Comparison of ENCODE assay signal across 1 cellular context in the genomic region with DNA sequence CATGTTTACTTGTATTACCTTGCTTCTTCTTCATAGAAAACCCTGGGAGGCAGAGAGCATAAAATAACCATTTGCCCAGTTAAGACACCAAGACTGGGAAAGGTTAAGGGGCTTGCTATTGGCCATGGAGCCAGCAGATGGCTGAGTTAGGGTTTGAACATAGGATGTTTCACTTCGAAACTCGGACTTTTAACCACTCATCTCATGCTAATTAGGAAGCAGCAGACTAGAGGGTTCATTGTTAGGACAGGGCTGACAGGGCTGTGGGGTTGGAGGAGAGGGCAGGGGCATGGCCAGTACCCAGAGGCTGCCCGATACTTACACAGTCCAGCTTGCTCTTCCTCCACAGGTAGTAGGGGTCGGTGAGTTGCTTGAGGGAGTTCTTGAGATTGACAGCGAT.
TF ChIP-seq lines count a peak whose summit lies in the region.

No MANE protein-coding gene starts in this region.

TF ChIP-seq in A549, 52 proteins besides CTCF, POLR2A, EP300 and RAD21:
- no peak for TF ChIP-seq GATA3 (IDR thresholded peaks at IDR 0.05; ENCODE audit: borderline replicate concordance)
- no peak for TF ChIP-seq FOSL2 (IDR thresholded peaks at IDR 0.05)
- no peak for TF ChIP-seq FOSL2 (CRISPR knock-in tag; IDR thresholded peaks at IDR 0.05)
- no peak for TF ChIP-seq CEBPB (IDR thresholded peaks at IDR 0.05)
- TF ChIP-seq MAFK (IDR thresholded peaks at IDR 0.05; ENCODE audit: partially characterized antibody): no peak
- no peak for TF ChIP-seq RCOR1 (IDR thresholded peaks at IDR 0.05; ENCODE audit: low read depth, low read length)
- TF ChIP-seq HEYL (CRISPR knock-in tag; IDR thresholded peaks at IDR 0.05): no peak
- TF ChIP-seq, protein P1, sequence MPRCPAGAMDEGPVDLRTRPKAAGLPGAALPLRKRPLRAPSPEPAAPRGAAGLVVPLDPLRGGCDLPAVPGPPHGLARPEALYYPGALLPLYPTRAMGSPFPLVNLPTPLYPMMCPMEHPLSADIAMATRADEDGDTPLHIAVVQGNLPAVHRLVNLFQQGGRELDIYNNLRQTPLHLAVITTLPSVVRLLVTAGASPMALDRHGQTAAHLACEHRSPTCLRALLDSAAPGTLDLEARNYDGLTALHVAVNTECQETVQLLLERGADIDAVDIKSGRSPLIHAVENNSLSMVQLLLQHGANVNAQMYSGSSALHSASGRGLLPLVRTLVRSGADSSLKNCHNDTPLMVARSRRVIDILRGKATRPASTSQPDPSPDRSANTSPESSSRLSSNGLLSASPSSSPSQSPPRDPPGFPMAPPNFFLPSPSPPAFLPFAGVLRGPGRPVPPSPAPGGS (IDR thresholded peaks at IDR 0.05): no peak
- no peak for TF ChIP-seq NR3C1 (IDR thresholded peaks at IDR 0.05)
- TF ChIP-seq ESRRA (IDR thresholded peaks at IDR 0.05; ENCODE audit: borderline replicate concordance, low read length): no peak
- TF ChIP-seq POLR2AphosphoS2 (conservative IDR thresholded peaks at IDR 0.05; ENCODE audit: low read length): no peak
- TF ChIP-seq, protein P2, sequence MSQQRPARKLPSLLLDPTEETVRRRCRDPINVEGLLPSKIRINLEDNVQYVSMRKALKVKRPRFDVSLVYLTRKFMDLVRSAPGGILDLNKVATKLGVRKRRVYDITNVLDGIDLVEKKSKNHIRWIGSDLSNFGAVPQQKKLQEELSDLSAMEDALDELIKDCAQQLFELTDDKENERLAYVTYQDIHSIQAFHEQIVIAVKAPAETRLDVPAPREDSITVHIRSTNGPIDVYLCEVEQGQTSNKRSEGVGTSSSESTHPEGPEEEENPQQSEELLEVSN (IDR thresholded peaks at IDR 0.05; ENCODE audit: borderline replicate concordance, low read depth): no peak
